ENCODE assay signal across 23 cellular contexts in the genomic region with DNA sequence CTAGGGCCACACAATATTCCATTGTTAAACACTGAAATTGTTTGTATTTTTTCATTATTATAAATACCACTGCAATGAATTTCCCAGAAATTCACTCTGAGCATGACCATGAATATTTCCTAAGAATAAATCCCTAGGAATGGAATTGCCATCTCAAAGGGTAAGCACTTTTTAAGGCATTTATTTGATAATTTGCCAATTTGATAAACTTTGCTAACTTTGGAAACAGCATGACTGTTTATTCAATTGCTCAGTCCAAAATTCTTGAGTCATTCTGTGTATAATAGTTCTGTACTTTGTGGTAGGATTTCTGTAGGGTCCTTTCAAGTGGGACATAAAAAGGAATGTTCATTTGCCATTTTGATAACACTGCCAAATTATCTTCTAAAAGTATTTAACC.
"Had no signal": no experiment of that assay in that cellular context is flagged by ENCODE, and none has a peak within 500 bp of the region (broad histone marks: within the 10 kb centered on the region; RNA-seq: fewer than 3 reads in every experiment).

No MANE protein-coding gene starts in this region.

- H3K9me3 ChIP-seq: spleen, suprapubic skin had no signal

- H3K4me3 ChIP-seq: cardiac muscle cell, dorsolateral prefrontal cortex, spleen, suprapubic skin had no signal

- H3K27ac ChIP-seq: cardiac muscle cell, dorsolateral prefrontal cortex, spleen, suprapubic skin had no signal

- H3K27ac Mint-ChIP-seq: activated CD8-positive, alpha-beta T cell treated with anti-CD3 and anti-CD28 coated beads, Interleukin-2, amount 10 ng/mL, durations not matched to agents 7 days and 5 days; activated naive CD4-positive, alpha-beta T cell treated with anti-CD3 and anti-CD28 coated beads, Interleukin-2, amount 50 U/mL, for 72 hours; endodermal cell; nephron progenitor cell; progenitor cell of endocrine pancreas; stimulated activated naive CD8-positive, alpha-beta T cell treated with anti-CD3 and anti-CD28 coated beads, Interleukin-15, Interleukin-2, amounts not matched to agents 100 ng/mL and 50 ng/mL, for 24 hours; WTC11 had no signal

- H3K36me3 ChIP-seq: cardiac muscle cell, spleen, suprapubic skin had no signal

- H3K27me3 ChIP-seq: cardiac muscle cell, dorsolateral prefrontal cortex, spleen, suprapubic skin had no signal

- ATAC-seq: activated CD8-positive, alpha-beta T cell treated with anti-CD3 and anti-CD28 coated beads, Interleukin-2, amount 10 ng/mL, durations not matched to agents 7 days and 5 days; activated naive CD4-positive, alpha-beta T cell treated with anti-CD3 and anti-CD28 coated beads, Interleukin-2, amount 50 U/mL, for 72 hours; left ventricle myocardium superior; right cardiac atrium; WTC11 had no signal

- H3K9me3 Mint-ChIP-seq: endodermal cell; nephron progenitor cell; stimulated activated naive CD8-positive, alpha-beta T cell treated with anti-CD3 and anti-CD28 coated beads, Interleukin-15, Interleukin-2, amounts not matched to agents 100 ng/mL and 50 ng/mL, for 24 hours; WTC11 had no signal

- FAIRE-seq: TTC549 had no signal

- H3K4me3 Mint-ChIP-seq: activated CD8-positive, alpha-beta T cell treated with anti-CD3 and anti-CD28 coated beads, Interleukin-2, amount 10 ng/mL, durations not matched to agents 7 days and 5 days; endodermal cell; nephron progenitor cell; stimulated activated naive CD8-positive, alpha-beta T cell treated with anti-CD3 and anti-CD28 coated beads, Interleukin-15, Interleukin-2, amounts not matched to agents 100 ng/mL and 50 ng/mL, for 24 hours; WTC11 had no signal

- H3K36me3 Mint-ChIP-seq: activated naive CD4-positive, alpha-beta T cell treated with anti-CD3 and anti-CD28 coated beads, Interleukin-2, amount 50 U/mL, for 72 hours; WTC11 had no signal

- DNase-seq: activated CD4-positive, alpha-beta T cell treated with anti-CD3 and anti-CD28 coated beads for 4 hours; activated CD8-positive, alpha-beta memory T cell treated with anti-CD3 and anti-CD28 coated beads, Interleukin-2, amount 50 U/mL, for 4 hours; activated CD8-positive, alpha-beta T cell treated with anti-CD3 and anti-CD28 coated beads, Interleukin-2, amount 10 ng/mL, durations not matched to agents 7 days and 5 days; activated effector memory CD4-positive, alpha-beta T cell treated with anti-CD3 and anti-CD28 coated beads, Interleukin-2, amount 50 U/mL, for 16 hours; activated T-cell treated with anti-CD3 and anti-CD28 coated beads, Interleukin-2, amount 50 U/mL, for 48 hours; anterior cingulate cortex; dorsolateral prefrontal cortex; endodermal cell; hippocampal formation; left ventricle myocardium superior; nephron progenitor cell; occipital lobe; right cardiac atrium; spleen; SW 1271; trophoblast cell had no signal

- H3K4me1 ChIP-seq: spleen, suprapubic skin had no signal
